8 cellular contexts compared by ENCODE assay signal in genomic region chr15:29103825-29104565, GRCh38.
DNase-seq lines count a peak whose midpoint lies in the region; ATAC-seq, FAIRE-seq and TF ChIP-seq lines count a peak whose summit lies in the region.

No MANE protein-coding gene starts in this region.

- H3K27ac ChIP-seq in small intestine (ENCODE audit: low read depth in 1 of 2, low read length in 1 of 2), result no peak overlapping the region

- H3K4me1 ChIP-seq in iPS-15b (ENCODE audit: control insufficient read depth, insufficient read depth, low read length), result peaks cover 2% of the 10 kb centered on the region
- H3K4me1 ChIP-seq in small intestine (ENCODE audit: control insufficient read depth in 2 of 2, insufficient read depth in 1 of 2, low read depth in 1 of 2, low read length in 1 of 2), result no peaks in the 10 kb centered on the region

- peaks cover 2% of the 10 kb centered on the region; the same call in 1 of the 2 replicates for H3K27me3 Mint-ChIP-seq in HFFc6 (ENCODE audit: insufficient read depth)
- no peaks in the 10 kb centered on the region for H3K27me3 Mint-ChIP-seq in T-cell

- H3K4me3 ChIP-seq in astrocyte of the cerebellum (ENCODE audit: low read depth, low read length) (peak overlapping the region; percentile 22), iPS-15b (ENCODE audit: low read depth, low read length) (peak overlapping the region; percentile 45), small intestine (ENCODE audit: low read depth in 1 of 2, low read length in 2 of 2) (no peak overlapping the region)

- ATAC-seq in T-cell (replicated peaks in 1 of 4), result peak; percentile 51 to 72 (median 65)
- no peak for ATAC-seq in GM21737 (IDR thresholded peaks at IDR 0.05; ENCODE audit: unreplicated experiment)
- no peak for ATAC-seq in GM18520 (IDR thresholded peaks at IDR 0.05; ENCODE audit: unreplicated experiment)

- POLR2A ChIA-PET in T-cell (lab: Charles Lee), result no interaction called here

- no peak for FAIRE-seq in small intestine (lab: Jason Lieb, UNC)

- DNase-seq in CD1c-positive myeloid dendritic cell (ENCODE audit: extremely low spot score) (peak; percentile 54), HFFc6 (peak; percentile 57), T-cell (peak in 31 of 34 experiments; percentile 15 to 62 (median 44)), astrocyte of the cerebellum (ENCODE audit: low read depth) (peak; percentile 49), small intestine (peak; percentile 40)

- H3K9ac ChIP-seq in iPS-15b (ENCODE audit: low read depth, low read length), result no peak overlapping the region

- H3K36me3 Mint-ChIP-seq in HFFc6 (ENCODE audit: low read depth), result no peaks in the 10 kb centered on the region
- H3K36me3 Mint-ChIP-seq in T-cell, result peaks cover 26% of the 10 kb centered on the region

- no peaks in the 10 kb centered on the region for H3K36me3 ChIP-seq in iPS-15b (ENCODE audit: control insufficient read depth, insufficient read depth, low read length)
- no peaks in the 10 kb centered on the region for H3K36me3 ChIP-seq in small intestine (ENCODE audit: control insufficient read depth in 2 of 2, insufficient read depth in 2 of 2, low read length in 2 of 2)

- no peaks in the 10 kb centered on the region for H3K4me1 Mint-ChIP-seq in HFFc6 (ENCODE audit: low read depth)
- peaks cover 7 to 12% (median 11%) of the 10 kb centered on the region in 3 donors for H3K4me1 Mint-ChIP-seq in T-cell

- peak; percentile 84 for TF ChIP-seq CTCF in HFFc6 (IDR thresholded peaks at IDR 0.05)
- peak; percentile 94 for TF ChIP-seq CTCF in astrocyte of the cerebellum (IDR thresholded peaks at IDR 0.05; ENCODE audit: low read depth, low read length, missing control alignments)

- H3K9me3 Mint-ChIP-seq in HFFc6 (peaks cover 6% of the 10 kb centered on the region; the same call in 1 of the 2 replicates), T-cell (no peaks in the 10 kb centered on the region)

- in situ Hi-C loops in astrocyte of the cerebellum (cut with HindIII; ENCODE audit: low sequenced_read_pairs), result no loop called here

- H3K27ac Mint-ChIP-seq in HFFc6 (no peak overlapping the region), T-cell (no peak overlapping the region)

- no peaks in the 10 kb centered on the region for H3K9me3 ChIP-seq in iPS-15b (ENCODE audit: control insufficient read depth, insufficient read depth, low read length)
- no peaks in the 10 kb centered on the region for H3K9me3 ChIP-seq in small intestine (ENCODE audit: control insufficient read depth, low read depth)

- CTCF ChIA-PET in T-cell (lab: Charles Lee), result interaction anchor here (0.9 to 1.3 kb wide), 3 partner anchors 10 to 14 kb away, joined by 3 to 7 read pairs (median 4); no protein-coding TSS in a partner anchor

- H3K4me3 Mint-ChIP-seq in HFFc6, result no peak overlapping the region; the same call in 1 of the 2 replicates
- no peak overlapping the region for H3K4me3 Mint-ChIP-seq in T-cell

- 22 to 34% (median 33%) methylated on average over 31 to 47 of the region's 47 CpGs for WGBS in small intestine, 3 donors

- H3K27me3 ChIP-seq in iPS-15b (ENCODE audit: control insufficient read depth, insufficient read depth, low read length) (no peaks in the 10 kb centered on the region), small intestine (ENCODE audit: control insufficient read depth in 2 of 2, insufficient read depth in 2 of 2, low read length in 2 of 2) (no peaks in the 10 kb centered on the region)

Comparison
In these comparisons a context has a peak if more than half of its experiments do, and no peak if none do; other contexts are left out.
1. ATAC-seq: peak in T-cell (4 of 4); none in GM21737 (single experiment) and GM18520 (single experiment).
2. H3K4me3 ChIP-seq: peak in astrocyte of the cerebellum (single experiment) and iPS-15b (single experiment); none in small intestine (0 of 2).
3. Peak in every context shown above with its lines, with median percentiles within 50 percentile points of each other: DNase-seq.